Comparison of ENCODE assay signal across 25 cellular contexts in genomic region chr9:96721303-96721702, GRCh38. TPM values are rescaled to one million over a fixed set of nuclear protein-coding genes. Genes with fewer than 3 reads are reported as not detected.
A peak's percentile ranks its signal among the peaks of the same experiment; 100 is the strongest.
DNase-seq lines count a peak whose midpoint lies in the region; ATAC-seq and TF ChIP-seq lines count a peak whose summit lies in the region.
"Had no signal": no experiment of that assay in that cellular context is flagged by ENCODE, and none has a peak within 500 bp of the region (broad histone marks: within the 10 kb centered on the region; RNA-seq: fewer than 3 reads in every experiment).

No MANE protein-coding gene starts in this region.

- peaks cover 10% of the 10 kb centered on the region for H3K4me1 Mint-ChIP-seq in activated T-cell treated with anti-CD3 and anti-CD28 coated beads, Interleukin-2, amount 50 U/mL, for 72 hours (ENCODE audit: low read depth)

- no TSS peak for BruUV-seq in PC-3 (replicated peaks; lab: Mats Ljungman, UMichigan)

- H3K36me3 ChIP-seq in PC-3 (ENCODE audit: low read depth, low read length): no peaks in the 10 kb centered on the region
- H3K36me3 ChIP-seq: BE2C had no signal

- POLR2A ChIA-PET in PC-3 (lab: Charles Lee; ENCODE audit: unreplicated experiment): no interaction called here

- H2AFZ ChIP-seq in PC-3 (ENCODE audit: low read length): no peak overlapping the region

- H3K9me2 ChIP-seq in PC-3 (replicated peaks; ENCODE audit: low read length): no peaks in the 10 kb centered on the region

- intact Hi-C loops in PC-3 (cut with micrococcal nuclease): no loop called here

- H3K27ac ChIP-seq in PC-3 (ENCODE audit: low read length) (no peak overlapping the region), caudate nucleus (ENCODE audit: low read depth, low read length) (peak overlapping the region; percentile 48)
- H3K27ac ChIP-seq: BLaER1 had no signal

- no peak overlapping the region for H3K4me2 ChIP-seq in PC-3 (ENCODE audit: low read length)

- no peaks in the 10 kb centered on the region for H3K9me3 ChIP-seq in PC-3 (ENCODE audit: low read length)
- H3K9me3 ChIP-seq: BE2C had no signal

- H3F3A ChIP-seq in PC-3 (ENCODE audit: low read length, unreplicated experiment): no peaks in the 10 kb centered on the region

- H3K27me3 ChIP-seq in PC-3 (ENCODE audit: low read length): no peaks in the 10 kb centered on the region

- no peak overlapping the region for H3K4me3 ChIP-seq in PC-3 (ENCODE audit: low read length)
- H3K4me3 ChIP-seq: BLaER1, GM12878 had no signal

- peak; percentile 68 for ATAC-seq in PC-3
- ATAC-seq in GM19351 (IDR thresholded peaks at IDR 0.05; ENCODE audit: unreplicated experiment): no peak
- ATAC-seq in activated T-cell treated with anti-CD3 and anti-CD28 coated beads, Interleukin-2, amount 50 U/mL, for 72 hours (replicated peaks in 1 of 2): no peak
- ATAC-seq in GM19324 (IDR thresholded peaks at IDR 0.05; ENCODE audit: low FRiP score, unreplicated experiment): no peak
- ATAC-seq: GM12878 had no signal

- peaks cover 4 to 9% of the 10 kb centered on the region in 2 donors for H3K36me3 Mint-ChIP-seq in activated T-cell treated with anti-CD3 and anti-CD28 coated beads, Interleukin-2, amount 50 U/mL, for 72 hours (ENCODE audit: insufficient read depth in 2 of 2)
- H3K36me3 Mint-ChIP-seq: CD14-positive monocyte had no signal

- no peaks in the 10 kb centered on the region for H4K20me1 ChIP-seq in PC-3 (ENCODE audit: low read length)

- H3K4me1 ChIP-seq in PC-3 (ENCODE audit: insufficient read depth, low read length): peaks cover 18% of the 10 kb centered on the region
- H3K4me1 ChIP-seq: BE2C had no signal

- peaks cover 0 to 5% of the 10 kb centered on the region in 2 donors for H3K9me3 Mint-ChIP-seq in activated T-cell treated with anti-CD3 and anti-CD28 coated beads, Interleukin-2, amount 50 U/mL, for 72 hours

- H3K9ac ChIP-seq in PC-3 (ENCODE audit: low read length): no peak overlapping the region
- H3K9ac ChIP-seq: BLaER1 had no signal

- no peaks in the 10 kb centered on the region for H3K79me2 ChIP-seq in PC-3 (ENCODE audit: low read length)

- peaks cover 48% of the 10 kb centered on the region for H3K27me3 Mint-ChIP-seq in activated T-cell treated with anti-CD3 and anti-CD28 coated beads, Interleukin-2, amount 50 U/mL, for 72 hours (ENCODE audit: low read depth)

- no peak overlapping the region for H3K4me3 Mint-ChIP-seq in activated T-cell treated with anti-CD3 and anti-CD28 coated beads, Interleukin-2, amount 50 U/mL, for 72 hours
- H3K4me3 Mint-ChIP-seq: CD4-positive, alpha-beta memory T cell had no signal

- CTCF ChIA-PET in PC-3 (lab: Charles Lee): no interaction called here

- H3K27ac Mint-ChIP-seq in activated T-cell treated with anti-CD3 and anti-CD28 coated beads, Interleukin-2, amount 50 U/mL, for 72 hours: no peak overlapping the region
- H3K27ac Mint-ChIP-seq: CD14-positive monocyte; CD4-positive, alpha-beta memory T cell; CD4-positive, CD25-positive, alpha-beta regulatory T cell; CD8-positive, alpha-beta memory T cell had no signal

- DNase-seq in DMS79 (lab: John Stamatoyannopoulos, UW) (peak; percentile 7), DMS79 treated with DMSO at 0.1 percent for 48 hours (lab: John Stamatoyannopoulos, UW) (peak; percentile 28), PC-3 (peak; percentile 53), caudate nucleus (lab: John Stamatoyannopoulos, UW) (peak in 1 of 61 donors; percentile 30), NCI-H82 treated with DMSO at 0.1 percent for 48 hours (lab: John Stamatoyannopoulos, UW; ENCODE audit: unreplicated experiment) (no peak)
- DNase-seq in activated T-cell treated with anti-CD3 and anti-CD28 coated beads, Interleukin-2, amount 50 U/mL, for 72 hours: no peak
- DNase-seq: 8988T; ACHN; BE2C; C1 segment of cervical spinal cord; CD4-positive, alpha-beta memory T cell; CD4-positive, CD25-positive, alpha-beta regulatory T cell; CD8-positive, alpha-beta memory T cell; COR-L47; DMS 273 treated with DMSO at 0.1 percent for 48 hours; DMS153; DMS53; DND-41; EL; GDM1 had no signal

- TF ChIP-seq CTCF in PC-3 (conservative IDR thresholded peaks at IDR 0.05; ENCODE audit: low read depth, low read length): no peak

RNA-seq across cellular contexts. Expression of gene ZNF510, which starts 56.6 kb away (rescaled TPM):
- 2.6 and 4.0 TPM in 2 replicates for total RNA-seq in PC-3 (2014; rRNA removed)
- 10 to 100 TPM; 14.4 to 16.3 TPM for total RNA-seq in activated T-cell treated with anti-CD3 and anti-CD28 coated beads, Interleukin-2, amount 50 U/mL, for 72 hours

Comparison
In these comparisons a context has a peak if more than half of its experiments do, and no peak if none do; other contexts are left out.
1. DNase-seq: peak in DMS79 (single experiment), DMS79 treated with DMSO at 0.1 percent for 48 hours (single experiment) and PC-3 (single experiment); none in activated T-cell treated with anti-CD3 and anti-CD28 coated beads, Interleukin-2, amount 50 U/mL, for 72 hours (0 of 2) and NCI-H82 treated with DMSO at 0.1 percent for 48 hours (single experiment).